In the genomic region with DNA sequence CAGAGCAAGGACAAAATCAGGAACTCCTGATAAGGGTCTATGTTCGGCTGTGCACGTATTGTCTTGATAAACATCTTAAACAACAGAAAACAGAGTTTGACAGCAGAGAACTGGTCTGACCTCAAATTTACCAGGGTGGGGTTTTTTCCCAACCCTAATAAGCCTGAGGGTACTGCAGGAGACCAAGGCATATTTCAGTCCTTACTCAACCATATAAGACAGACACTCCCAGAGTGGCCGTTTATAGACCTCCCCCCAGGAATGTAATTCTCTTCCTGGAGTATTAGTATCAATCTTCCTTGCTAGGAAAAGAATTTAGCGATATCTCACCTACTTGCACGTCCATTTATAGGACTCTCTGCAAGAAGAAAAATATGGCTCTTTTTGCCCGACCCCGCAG, we compare ENCODE assay signal across 2 cellular contexts. TPM values are rescaled to one million over a fixed set of nuclear protein-coding genes. Genes with fewer than 3 reads are reported as not detected.
"Had no signal": no experiment of that assay in that cellular context is flagged by ENCODE, and none has a peak within 500 bp of the region (broad histone marks: within the 10 kb centered on the region; RNA-seq: fewer than 3 reads in every experiment).

No MANE protein-coding gene starts in this region.

RNA-seq across cellular contexts. Expression of a gene that starts 32.5 kb away (rescaled TPM):
- total RNA-seq: mononuclear cell, natural killer cell had no signal
